ENCODE assay signal across 8 cellular contexts in genomic region chr2:219175486-219175885, GRCh38. TPM values are rescaled to one million over a fixed set of nuclear protein-coding genes. Genes with fewer than 3 reads are reported as not detected.
DNase-seq lines count a peak whose midpoint lies in the region; ATAC-seq and TF ChIP-seq lines count a peak whose summit lies in the region.

No MANE protein-coding gene starts in this region.

- H3K4me1 Mint-ChIP-seq in activated naive CD4-positive, alpha-beta T cell treated with anti-CD3 and anti-CD28 coated beads for 36 hours (ENCODE audit: low read depth) = peaks cover 35% of the 10 kb centered on the region
- H3K4me1 Mint-ChIP-seq in activated naive CD8-positive, alpha-beta T cell treated with anti-CD3 and anti-CD28 coated beads, Interleukin-2, amount 10 ng/mL, durations not matched to agents 7 days and 5 days = peaks cover 45% of the 10 kb centered on the region

- H3K27ac ChIP-seq in lower lobe of right lung = peak overlapping the region; percentile 99
- H3K27ac ChIP-seq in tibial nerve = peak overlapping the region in 3 of 4 donors; percentile 98 to 99 (median 98)

- no peak for TF ChIP-seq EP300 in tibial nerve (IDR thresholded peaks at IDR 0.05)

- H3K9me3 Mint-ChIP-seq in activated naive CD4-positive, alpha-beta T cell treated with anti-CD3 and anti-CD28 coated beads for 36 hours = no peaks in the 10 kb centered on the region
- H3K9me3 Mint-ChIP-seq in activated naive CD8-positive, alpha-beta T cell treated with anti-CD3 and anti-CD28 coated beads, Interleukin-2, amount 10 ng/mL, durations not matched to agents 7 days and 5 days = no peaks in the 10 kb centered on the region

- H3K36me3 ChIP-seq in lower lobe of right lung (peaks cover 52% of the 10 kb centered on the region), tibial nerve (peaks cover 0 to 45% (median 19%) of the 10 kb centered on the region in 3 donors)

- H3K27ac Mint-ChIP-seq in activated naive CD4-positive, alpha-beta T cell treated with anti-CD3 and anti-CD28 coated beads for 36 hours = peak overlapping the region; percentile 98
- H3K27ac Mint-ChIP-seq in activated naive CD8-positive, alpha-beta T cell treated with anti-CD3 and anti-CD28 coated beads, Interleukin-2, amount 10 ng/mL, durations not matched to agents 7 days and 5 days = peak overlapping the region; percentile 58

- ATAC-seq in activated naive CD8-positive, alpha-beta T cell treated with anti-CD3 and anti-CD28 coated beads, Interleukin-2, amount 10 ng/mL, durations not matched to agents 7 days and 5 days (ENCODE audit: low read depth) = no peak
- ATAC-seq in lower lobe of right lung = no peak
- ATAC-seq in GM21717 (IDR thresholded peaks at IDR 0.05; ENCODE audit: unreplicated experiment) = no peak

- no peaks in the 10 kb centered on the region for H3K27me3 ChIP-seq in lower lobe of right lung (ENCODE audit: low read depth)
- H3K27me3 ChIP-seq in tibial nerve = no peaks in the 10 kb centered on the region

- H3K27me3 Mint-ChIP-seq in activated naive CD4-positive, alpha-beta T cell treated with anti-CD3 and anti-CD28 coated beads for 36 hours (ENCODE audit: low read depth) = no peaks in the 10 kb centered on the region
- H3K27me3 Mint-ChIP-seq in activated naive CD8-positive, alpha-beta T cell treated with anti-CD3 and anti-CD28 coated beads, Interleukin-2, amount 10 ng/mL, durations not matched to agents 7 days and 5 days = no peaks in the 10 kb centered on the region

- TF ChIP-seq CTCF in lower lobe of right lung (IDR thresholded peaks at IDR 0.05) = no peak
- TF ChIP-seq CTCF in tibial nerve (IDR thresholded peaks at IDR 0.05) = no peak

- peaks cover 14% of the 10 kb centered on the region for H3K36me3 Mint-ChIP-seq in activated naive CD4-positive, alpha-beta T cell treated with anti-CD3 and anti-CD28 coated beads for 36 hours (ENCODE audit: low read depth)
- peaks cover 21% of the 10 kb centered on the region for H3K36me3 Mint-ChIP-seq in activated naive CD8-positive, alpha-beta T cell treated with anti-CD3 and anti-CD28 coated beads, Interleukin-2, amount 10 ng/mL, durations not matched to agents 7 days and 5 days

- POLR2A ChIA-PET in activated naive CD8-positive, alpha-beta T cell treated with anti-CD3 and anti-CD28 coated beads, Interleukin-2, amount 10 ng/mL, durations not matched to agents 7 days and 5 days (lab: Charles Lee) = interaction anchor here (0.7 to 4.7 kb wide), 13 partner anchors 9 to 212 kb away, joined by 3 to 92 read pairs (median 10); partner anchors contain the start of genes ANKZF1, ATG9A, DNPEP and TUBA4A

- no peak for DNase-seq in activated naive CD4-positive, alpha-beta T cell treated with anti-CD3 and anti-CD28 coated beads for 36 hours
- no peak for DNase-seq in activated naive CD4-positive, alpha-beta T cell treated with Interleukin-2 at 50 U/mL for 16 hours
- no peak for DNase-seq in activated naive CD8-positive, alpha-beta T cell treated with anti-CD3 and anti-CD28 coated beads, Interleukin-2, amount 10 ng/mL, durations not matched to agents 7 days and 5 days
- DNase-seq in lower lobe of right lung = no peak
- DNase-seq in tibial nerve (ENCODE audit: low spot score in 2 of 2) = no peak
- DNase-seq in AML-193 (lab: John Stamatoyannopoulos, UW) = no peak
- DNase-seq in NCI-H187 treated with DMSO at 0.1 percent for 48 hours (lab: John Stamatoyannopoulos, UW) = no peak

- 78% methylated on average over 7 of the region's 7 CpGs for WGBS in tibial nerve, 2 donors

- intact Hi-C loops in activated naive CD4-positive, alpha-beta T cell treated with anti-CD3 and anti-CD28 coated beads for 36 hours (cut with micrococcal nuclease) = loop anchor here (5.0 to 10.0 kb wide), 3 partner anchors 293 to 771 kb away; partner anchors contain the start of genes CHPF, TMEM198 and WNT10A
- intact Hi-C loops in lower lobe of right lung (cut with DNase I) = no loop called here

- no peaks in the 10 kb centered on the region for H3K9me3 ChIP-seq in lower lobe of right lung
- H3K9me3 ChIP-seq in tibial nerve = no peaks in the 10 kb centered on the region

- H3K4me3 ChIP-seq in lower lobe of right lung (peak overlapping the region; percentile 99), tibial nerve (peak overlapping the region; percentile 83 to 94 (median 92))

- no peak for TF ChIP-seq POLR2A in tibial nerve (IDR thresholded peaks at IDR 0.05)

- peaks cover 48% of the 10 kb centered on the region for H3K4me1 ChIP-seq in lower lobe of right lung
- peaks cover 3 to 52% (median 34%) of the 10 kb centered on the region in 4 donors for H3K4me1 ChIP-seq in tibial nerve

- peak overlapping the region; percentile 94 for H3K4me3 Mint-ChIP-seq in activated naive CD4-positive, alpha-beta T cell treated with anti-CD3 and anti-CD28 coated beads for 36 hours
- H3K4me3 Mint-ChIP-seq in activated naive CD8-positive, alpha-beta T cell treated with anti-CD3 and anti-CD28 coated beads, Interleukin-2, amount 10 ng/mL, durations not matched to agents 7 days and 5 days = peak overlapping the region; percentile 97

- CTCF ChIA-PET in activated naive CD4-positive, alpha-beta T cell treated with anti-CD3 and anti-CD28 coated beads for 36 hours (lab: Charles Lee) = interaction anchor here (1.2 to 8.9 kb wide), 13 partner anchors 10 to 180 kb away, joined by 3 to 67 read pairs (median 7); partner anchors contain the start of genes ABCB6, DNAJB2, NHEJ1 and ZFAND2B

RNA-seq across cellular contexts. Expression of gene CNPPD1, which starts 1.2 kb away (rescaled TPM):
- 10 to 100 TPM; 27.0 to 31.4 TPM for total RNA-seq in activated naive CD4-positive, alpha-beta T cell treated with anti-CD3 and anti-CD28 coated beads for 36 hours
- total RNA-seq in activated naive CD8-positive, alpha-beta T cell treated with anti-CD3 and anti-CD28 coated beads, Interleukin-2, amount 10 ng/mL, durations not matched to agents 7 days and 5 days = 10 to 100 TPM; 77.3 to 77.6 TPM
- total RNA-seq in lower lobe of right lung (67.7 TPM), tibial nerve (10 to 100 TPM; 38.8 to 51.3 (median 49.4) TPM)

RNA-seq across cellular contexts. Expression of gene RETREG2, which starts 2.6 kb away (rescaled TPM):
- 10 to 100 TPM; 44.0 to 44.1 TPM for total RNA-seq in activated naive CD4-positive, alpha-beta T cell treated with anti-CD3 and anti-CD28 coated beads for 36 hours
- total RNA-seq in activated naive CD8-positive, alpha-beta T cell treated with anti-CD3 and anti-CD28 coated beads, Interleukin-2, amount 10 ng/mL, durations not matched to agents 7 days and 5 days = 100 to 1,000 TPM; 129 TPM
- total RNA-seq in lower lobe of right lung = 82.3 TPM
- 10 to 100 TPM; 45.8 to 59.4 (median 54.3) TPM for total RNA-seq in tibial nerve

RNA-seq across cellular contexts. Expression of gene SLC23A3, which starts 5.7 kb away (rescaled TPM):
- total RNA-seq in activated naive CD4-positive, alpha-beta T cell treated with anti-CD3 and anti-CD28 coated beads for 36 hours = under 1 TPM; 0.84 to 0.95 TPM
- total RNA-seq in activated naive CD8-positive, alpha-beta T cell treated with anti-CD3 and anti-CD28 coated beads, Interleukin-2, amount 10 ng/mL, durations not matched to agents 7 days and 5 days = 1 to 10 TPM; 4.4 to 4.7 TPM
- total RNA-seq in lower lobe of right lung (3.4 TPM), tibial nerve (under 1 TPM in 3 of 4 donors, not detected in 1; 0.21 to 0.98 (median 0.30) TPM)

RNA-seq across cellular contexts. Expression of gene NHEJ1, which starts 14.9 kb away (rescaled TPM):
- total RNA-seq in activated naive CD4-positive, alpha-beta T cell treated with anti-CD3 and anti-CD28 coated beads for 36 hours = 10 to 100 TPM; 24.4 to 26.6 TPM
- 10 to 100 TPM; 16.7 to 17.1 TPM for total RNA-seq in activated naive CD8-positive, alpha-beta T cell treated with anti-CD3 and anti-CD28 coated beads, Interleukin-2, amount 10 ng/mL, durations not matched to agents 7 days and 5 days
- total RNA-seq in lower lobe of right lung (13.0 TPM), tibial nerve (10 to 100 TPM; 12.9 to 27.4 (median 17.6) TPM)

RNA-seq across cellular contexts. Expression of gene ZFAND2B, which starts 31.1 kb away (rescaled TPM):
- total RNA-seq in activated naive CD4-positive, alpha-beta T cell treated with anti-CD3 and anti-CD28 coated beads for 36 hours = 10 to 100 TPM; 32.6 to 33.6 TPM
- total RNA-seq in activated naive CD8-positive, alpha-beta T cell treated with anti-CD3 and anti-CD28 coated beads, Interleukin-2, amount 10 ng/mL, durations not matched to agents 7 days and 5 days = 10 to 100 TPM; 68.1 to 69.8 TPM
- total RNA-seq in lower lobe of right lung (32.6 TPM), tibial nerve (10 to 100 TPM; 30.3 to 58.8 (median 50.5) TPM)
